ENCODE assay signal across 16 cellular contexts in genomic region chr7:105708681-105709080, GRCh38.
A peak's percentile ranks its signal among the peaks of the same experiment; 100 is the strongest.
DNase-seq lines count a peak whose midpoint lies in the region; ATAC-seq and TF ChIP-seq lines count a peak whose summit lies in the region.
"Had no signal": no experiment of that assay in that cellular context is flagged by ENCODE, and none has a peak within 500 bp of the region (broad histone marks: within the 10 kb centered on the region; RNA-seq: fewer than 3 reads in every experiment).

No MANE protein-coding gene starts in this region.

- no peak overlapping the region for H3K9ac ChIP-seq in SK-N-MC (ENCODE audit: insufficient read length)
- no peak overlapping the region for H3K9ac ChIP-seq in neural progenitor cell
- H3K9ac ChIP-seq: BLaER1 had no signal

- no peak for TF ChIP-seq CTCF in neural progenitor cell (IDR thresholded peaks at IDR 0.05)
- no peak for TF ChIP-seq CTCF in lower lobe of right lung (IDR thresholded peaks at IDR 0.05)

- H3K79me2 ChIP-seq in neural progenitor cell (ENCODE audit: low read depth) = no peaks in the 10 kb centered on the region

- H3K4me1 ChIP-seq in neural progenitor cell (no peaks in the 10 kb centered on the region), lower lobe of right lung (peaks cover 11% of the 10 kb centered on the region)
- H3K4me1 ChIP-seq: BE2C, Caco-2 had no signal

- H3K4me2 ChIP-seq in neural progenitor cell = no peak overlapping the region

- DNase-seq in SK-N-MC (ENCODE audit: low read depth, low spot score) (no peak), foreskin melanocyte (peak; percentile 80), neural progenitor cell (ENCODE audit: low spot score) (no peak), substantia nigra (lab: John Stamatoyannopoulos, UW) (no peak), lower lobe of right lung (no peak)
- DNase-seq: 8988T; ACHN; BE2C; C1 segment of cervical spinal cord; Caco-2; Calu3; CD4-positive, alpha-beta T cell; CD8-positive, alpha-beta T cell; DMS79 treated with DMSO at 0.1 percent for 48 hours had no signal

- H3K36me3 ChIP-seq in SK-N-MC (ENCODE audit: insufficient read depth, low read length) = peaks cover 2% of the 10 kb centered on the region; the same call in 1 of the 2 replicates
- H3K36me3 ChIP-seq in neural progenitor cell = no peaks in the 10 kb centered on the region
- H3K36me3 ChIP-seq in lower lobe of right lung = no peaks in the 10 kb centered on the region
- H3K36me3 ChIP-seq: BE2C had no signal

- H3K9me3 ChIP-seq in SK-N-MC (ENCODE audit: low read depth, low read length) = peaks cover 8% of the 10 kb centered on the region; the same call in 1 of the 2 replicates
- peaks cover 18% of the 10 kb centered on the region for H3K9me3 ChIP-seq in neural progenitor cell (ENCODE audit: low read depth)
- peaks cover 13% of the 10 kb centered on the region for H3K9me3 ChIP-seq in lower lobe of right lung

- H4K20me1 ChIP-seq in neural progenitor cell (ENCODE audit: low read depth) = no peaks in the 10 kb centered on the region
- H4K20me1 ChIP-seq: BLaER1 had no signal

- peak overlapping the region; percentile 54 for H3K4me3 Mint-ChIP-seq in activated T-helper 17 cell treated with anti-CD3 and anti-CD28 coated beads, Interleukin-2, amount 50 U/mL, for 72 hours
- no peak overlapping the region for H3K4me3 Mint-ChIP-seq in neural progenitor cell
- H3K4me3 Mint-ChIP-seq: CD8-positive, alpha-beta T cell had no signal

- H3K9me3 Mint-ChIP-seq in activated T-helper 17 cell treated with anti-CD3 and anti-CD28 coated beads, Interleukin-2, amount 50 U/mL, for 72 hours = peaks cover 18% of the 10 kb centered on the region
- H3K9me3 Mint-ChIP-seq in neural progenitor cell = peaks cover 40% of the 10 kb centered on the region

- H3K27me3 ChIP-seq in neural progenitor cell (no peaks in the 10 kb centered on the region), lower lobe of right lung (ENCODE audit: low read depth) (no peaks in the 10 kb centered on the region)
- H3K27me3 ChIP-seq: BE2C, BLaER1 had no signal

- H2AFZ ChIP-seq in neural progenitor cell (replicated peaks) = no peak overlapping the region

- H3K27ac ChIP-seq in SK-N-MC (peak overlapping the region; percentile 58; the same call in 1 of the 2 replicates), neural progenitor cell (no peak overlapping the region), substantia nigra (ENCODE audit: low read depth, low read length, poor library complexity, severe bottlenecking) (no peak overlapping the region), lower lobe of right lung (no peak overlapping the region)
- H3K27ac ChIP-seq: BLaER1 had no signal

- H3K36me3 Mint-ChIP-seq in activated T-helper 17 cell treated with anti-CD3 and anti-CD28 coated beads, Interleukin-2, amount 50 U/mL, for 72 hours (ENCODE audit: low read depth) = peaks cover 6% of the 10 kb centered on the region
- H3K36me3 Mint-ChIP-seq in neural progenitor cell = peaks cover 32% of the 10 kb centered on the region

- H3K27me3 Mint-ChIP-seq in activated T-helper 17 cell treated with anti-CD3 and anti-CD28 coated beads, Interleukin-2, amount 50 U/mL, for 72 hours = no peaks in the 10 kb centered on the region
- H3K27me3 Mint-ChIP-seq in neural progenitor cell (ENCODE audit: insufficient read depth, low read depth) = peaks cover 5% of the 10 kb centered on the region
- H3K27me3 Mint-ChIP-seq: CD4-positive, alpha-beta T cell had no signal

- H3K27ac Mint-ChIP-seq in activated T-helper 17 cell treated with anti-CD3 and anti-CD28 coated beads, Interleukin-2, amount 50 U/mL, for 72 hours = peak overlapping the region; percentile 82
- H3K27ac Mint-ChIP-seq in neural progenitor cell = no peak overlapping the region
- H3K27ac Mint-ChIP-seq: CD8-positive, alpha-beta T cell had no signal

- H3K4me1 Mint-ChIP-seq in activated T-helper 17 cell treated with anti-CD3 and anti-CD28 coated beads, Interleukin-2, amount 50 U/mL, for 72 hours = peaks cover 21% of the 10 kb centered on the region
- no peaks in the 10 kb centered on the region for H3K4me1 Mint-ChIP-seq in neural progenitor cell

- intact Hi-C loops in lower lobe of right lung (cut with DNase I) = no loop called here

- H3F3A ChIP-seq in neural progenitor cell (ENCODE audit: low read depth) = no peaks in the 10 kb centered on the region

- ATAC-seq in activated T-helper 17 cell treated with anti-CD3 and anti-CD28 coated beads, Interleukin-2, amount 50 U/mL, for 72 hours (replicated peaks) = no peak
- no peak for ATAC-seq in lower lobe of right lung
- ATAC-seq: CD8-positive, alpha-beta T cell had no signal

- H3K4me3 ChIP-seq in SK-N-MC = no peak overlapping the region
- H3K4me3 ChIP-seq in neural progenitor cell = no peak overlapping the region
- H3K4me3 ChIP-seq in lower lobe of right lung = no peak overlapping the region
- H3K4me3 ChIP-seq: BLaER1 had no signal
